ENCODE assay signal across 31 cellular contexts in genomic region chr19:41111296-41111695, GRCh38. TPM values are rescaled to one million over a fixed set of nuclear protein-coding genes. Genes with fewer than 3 reads are reported as not detected.
"Had no signal": no experiment of that assay in that cellular context is flagged by ENCODE, and none has a peak within 500 bp of the region (broad histone marks: within the 10 kb centered on the region; RNA-seq: fewer than 3 reads in every experiment).

No MANE protein-coding gene starts in this region.

- H3K36me3 ChIP-seq: adrenal gland, breast epithelium, cardiac muscle cell, esophagus muscularis mucosa, gastrocnemius medialis, heart right ventricle had no signal

- H3K4me1 ChIP-seq: adrenal gland, breast epithelium, esophagus muscularis mucosa, foreskin keratinocyte, gastrocnemius medialis, heart right ventricle had no signal

- DNase-seq: activated CD4-positive, alpha-beta T cell treated with anti-CD3 and anti-CD28 coated beads for 36 hours; activated CD4-positive, alpha-beta T cell treated with anti-CD3 and anti-CD28 coated beads, Interleukin-2, amount 50 U/mL, for 1 hour; activated CD4-positive, alpha-beta T cell treated with anti-CD3 and anti-CD28 coated beads, Interleukin-2, amount 50 U/mL, for 48 hours; activated CD4-positive, CD25-positive, alpha-beta regulatory T cell; activated CD4-positive, CD25-positive, alpha-beta regulatory T cell treated with anti-CD3 and anti-CD28 coated beads, Interleukin-2, amount 50 U/mL, for 72 hours; activated CD8-positive, alpha-beta memory T cell treated with anti-CD3 and anti-CD28 coated beads, Interleukin-2, amount 50 U/mL, for 48 hours; activated gamma-delta T cell; activated naive CD4-positive, alpha-beta T cell; activated naive CD4-positive, alpha-beta T cell treated with anti-CD3 and anti-CD28 coated beads, Interleukin-2, amount 10 ng/mL, durations not matched to agents 7 days and 5 days; activated naive CD8-positive, alpha-beta T cell treated with anti-CD3 and anti-CD28 coated beads, Interleukin-2, amount 50 U/mL, for 24 hours; activated T-cell treated with anti-CD3 and anti-CD28 coated beads for 4 hours; activated T-cell treated with anti-CD3 and anti-CD28 coated beads, Interleukin-2, amount 50 U/mL, for 24 hours; activated T-cell treated with anti-CD3 and anti-CD28 coated beads, Interleukin-2, amount 50 U/mL, for 72 hours; adrenal gland; amygdala; aorta; cortex of kidney; dermis blood vessel endothelial cell; effector CD4-positive, alpha-beta T cell; effector memory CD8-positive, alpha-beta T cell; erythroblast; foreskin keratinocyte; gastrocnemius medialis; heart right ventricle; T-helper 2 cell had no signal

- H3K9me3 ChIP-seq: adrenal gland, breast epithelium, esophagus muscularis mucosa, gastrocnemius medialis, heart right ventricle had no signal

- H3K4me3 ChIP-seq: adrenal gland, breast epithelium, cardiac muscle cell, esophagus muscularis mucosa, gastrocnemius medialis, heart right ventricle had no signal

- H3K27ac ChIP-seq: adrenal gland, breast epithelium, cardiac muscle cell, esophagus muscularis mucosa, foreskin keratinocyte, gastrocnemius medialis, heart right ventricle had no signal

- ATAC-seq: activated CD4-positive, alpha-beta T cell treated with anti-CD3 and anti-CD28 coated beads for 36 hours; activated naive CD8-positive, alpha-beta T cell treated with anti-CD3 and anti-CD28 coated beads, Interleukin-2, amount 50 U/mL, for 24 hours; activated T-cell treated with anti-CD3 and anti-CD28 coated beads, Interleukin-2, amount 50 U/mL, for 72 hours; effector memory CD8-positive, alpha-beta T cell; foreskin keratinocyte; gastrocnemius medialis; heart right ventricle had no signal

- H3K27me3 ChIP-seq: adrenal gland, breast epithelium, cardiac muscle cell, gastrocnemius medialis had no signal

RNA-seq across cellular contexts. Expression of gene CYP2F1, which starts 2.9 kb away (rescaled TPM):
- total RNA-seq: activated CD4-positive, alpha-beta T cell treated with anti-CD3 and anti-CD28 coated beads for 36 hours; activated T-cell treated with anti-CD3 and anti-CD28 coated beads, Interleukin-2, amount 50 U/mL, for 72 hours; adrenal gland; aorta; breast epithelium; cardiac muscle cell; cerebellum; dermis blood vessel endothelial cell; esophagus muscularis mucosa; foreskin keratinocyte; gastrocnemius medialis; glomerular endothelial cell; heart right ventricle; T-helper 1 cell treated with Interleukin-12 subunit alpha and Interleukin-12 subunit beta and Interleukin-4 antibody, amounts not matched to agents 30 ng/mL and 1 ng/mL, for 36 hours had no signal

RNA-seq across cellular contexts. Expression of gene CYP2A13, which starts 23.0 kb away (rescaled TPM):
- total RNA-seq: activated CD4-positive, alpha-beta T cell treated with anti-CD3 and anti-CD28 coated beads for 36 hours; activated T-cell treated with anti-CD3 and anti-CD28 coated beads, Interleukin-2, amount 50 U/mL, for 72 hours; adrenal gland; aorta; breast epithelium; cardiac muscle cell; cerebellum; dermis blood vessel endothelial cell; esophagus muscularis mucosa; foreskin keratinocyte; gastrocnemius medialis; glomerular endothelial cell; heart right ventricle; T-helper 1 cell treated with Interleukin-12 subunit alpha and Interleukin-12 subunit beta and Interleukin-4 antibody, amounts not matched to agents 30 ng/mL and 1 ng/mL, for 36 hours had no signal
